In the genomic region with DNA sequence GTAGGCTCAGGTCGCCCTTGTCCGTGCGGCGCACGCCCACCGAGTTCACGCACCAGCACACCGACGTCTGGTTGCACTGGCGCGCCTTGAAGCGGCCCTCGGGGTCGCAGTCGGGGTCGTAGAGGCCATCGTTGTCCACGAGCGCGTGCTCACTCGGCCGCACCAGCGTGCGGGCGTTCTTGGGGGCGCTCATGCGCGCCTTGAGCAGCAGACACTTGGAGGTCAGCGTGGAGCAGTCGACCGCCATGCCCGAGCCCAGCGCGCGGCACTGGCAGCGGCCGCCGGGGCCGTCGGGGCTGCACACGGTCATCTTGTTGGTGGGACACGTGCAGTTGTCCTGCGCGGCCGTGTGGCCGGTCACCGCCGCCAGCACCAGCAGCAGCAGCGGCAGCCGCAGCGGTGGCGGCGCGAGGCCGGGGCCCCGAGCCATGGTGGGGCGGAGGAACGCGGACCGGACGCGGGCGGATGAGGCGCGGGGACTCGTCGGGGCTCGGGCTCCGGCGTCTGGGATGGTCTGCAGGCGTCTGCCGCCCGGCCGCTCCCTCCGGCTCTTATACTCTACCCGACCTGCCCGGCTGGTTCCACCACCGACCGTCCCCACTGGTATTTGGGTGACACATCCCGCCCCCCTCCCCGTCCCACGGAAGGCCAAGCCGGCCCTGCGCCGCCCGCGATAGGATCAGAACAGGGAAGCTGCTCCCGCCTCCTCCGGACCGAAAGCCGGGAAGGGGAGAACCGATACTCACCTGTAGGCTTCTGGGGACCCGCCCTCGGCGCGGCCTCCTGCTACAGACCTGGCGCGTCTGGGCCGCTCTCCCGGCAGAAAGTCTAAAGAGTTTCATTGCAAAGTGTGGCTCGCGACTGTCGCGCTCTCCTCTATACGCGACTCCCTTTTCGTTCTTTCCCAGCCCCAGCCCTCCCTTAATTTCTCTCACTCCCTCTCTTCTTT, we compare ENCODE assay signal across 1 cellular context.
TF ChIP-seq lines count a peak whose summit lies in the region.

TSS of gene TACSTD2 (minus strand) at position 526 of the 949 bp plus-strand sequence. CDS start at position 430, 96 bp downstream.

TF ChIP-seq in IMR-90, 13 proteins besides CTCF, POLR2A, EP300 and RAD21 (continued from another document):
- no peak for TF ChIP-seq USF2 (IDR thresholded peaks at IDR 0.05; ENCODE audit: low read depth, low read length)
- no peak for TF ChIP-seq CHD1 (IDR thresholded peaks at IDR 0.05; ENCODE audit: low read depth, low read length)
- no peak for TF ChIP-seq MAZ (IDR thresholded peaks at IDR 0.05; ENCODE audit: borderline replicate concordance, low read depth, low read length)
- no peak for TF ChIP-seq CEBPB (IDR thresholded peaks at IDR 0.05; ENCODE audit: low read depth, low read length)
- TF ChIP-seq RFX5 (IDR thresholded peaks at IDR 0.05; ENCODE audit: low read depth, low read length) = no peak
- no peak for TF ChIP-seq BHLHE40 (IDR thresholded peaks at IDR 0.05; ENCODE audit: low read depth, low read length)
- TF ChIP-seq RCOR1 (IDR thresholded peaks at IDR 0.05; ENCODE audit: insufficient replicate concordance, low read length) = no peak
- no peak for TF ChIP-seq MAFK (IDR thresholded peaks at IDR 0.05; ENCODE audit: low read depth, low read length)
- TF ChIP-seq ELK1 (IDR thresholded peaks at IDR 0.05; ENCODE audit: borderline replicate concordance, low read depth, low read length) = no peak
- no peak for TF ChIP-seq NFE2L2 (IDR thresholded peaks at IDR 0.05; ENCODE audit: low read depth, low read length)
- TF ChIP-seq MXI1 (IDR thresholded peaks at IDR 0.05; ENCODE audit: borderline replicate concordance, low read depth, low read length) = no peak
